ENCODE assay signal across 19 cellular contexts in genomic region chr12:11927311-11927935, GRCh38.
DNase-seq lines count a peak whose midpoint lies in the region; ATAC-seq and TF ChIP-seq lines count a peak whose summit lies in the region.
"Had no signal": no experiment of that assay in that cellular context is flagged by ENCODE, and none has a peak within 500 bp of the region (broad histone marks: within the 10 kb centered on the region; RNA-seq: fewer than 3 reads in every experiment).

No MANE protein-coding gene starts in this region.

- peak; percentile 50 for DNase-seq in activated CD4-positive, alpha-beta T cell treated with anti-CD3 and anti-CD28 coated beads, Interleukin-2, amount 10 ng/mL, durations not matched to agents 24 days and 14 days
- no peak for DNase-seq in activated CD4-positive, alpha-beta T cell treated with anti-CD3 and anti-CD28 coated beads, Interleukin-2, amount 10 ng/mL, durations not matched to agents 7 days and 5 days
- DNase-seq in amniotic epithelial cell (ENCODE audit: low read depth) (peak; percentile 58), fibroblast of villous mesenchyme (ENCODE audit: low read depth) (peak; percentile 60), upper lobe of right lung (no peak), SHP77 treated with DMSO at 0.1 percent for 48 hours (lab: John Stamatoyannopoulos, UW) (no peak), kidney tubule cell (ENCODE audit: low spot score) (no peak), NCI-H446 (lab: John Stamatoyannopoulos, UW) (no peak)
- DNase-seq: 8988T, aorta, HFFc6, hippocampal formation, left colon, NCI-H2029, NCI-H69, ovary, SW 1271 had no signal

- H3K4me1 Mint-ChIP-seq in activated CD4-positive, alpha-beta T cell treated with anti-CD3 and anti-CD28 coated beads, Interleukin-2, amount 10 ng/mL, durations not matched to agents 24 days and 14 days = peaks cover 15% of the 10 kb centered on the region
- peaks cover 8% of the 10 kb centered on the region for H3K4me1 Mint-ChIP-seq in activated CD4-positive, alpha-beta T cell treated with anti-CD3 and anti-CD28 coated beads, Interleukin-2, amount 10 ng/mL, durations not matched to agents 7 days and 5 days

- no peak overlapping the region for H3K4me3 ChIP-seq in fibroblast of villous mesenchyme (ENCODE audit: low read depth, low read length)
- no peak overlapping the region for H3K4me3 ChIP-seq in upper lobe of right lung
- H3K4me3 ChIP-seq: ovary, tibial nerve had no signal

- H3K9me3 ChIP-seq in upper lobe of right lung = no peaks in the 10 kb centered on the region
- H3K9me3 ChIP-seq: ovary, tibial nerve had no signal

- no peaks in the 10 kb centered on the region for H3K27me3 Mint-ChIP-seq in activated CD4-positive, alpha-beta T cell treated with anti-CD3 and anti-CD28 coated beads, Interleukin-2, amount 10 ng/mL, durations not matched to agents 24 days and 14 days
- peaks cover 1% of the 10 kb centered on the region for H3K27me3 Mint-ChIP-seq in activated CD4-positive, alpha-beta T cell treated with anti-CD3 and anti-CD28 coated beads, Interleukin-2, amount 10 ng/mL, durations not matched to agents 7 days and 5 days
- H3K27me3 Mint-ChIP-seq: stimulated activated memory B cell treated with anti-CD40 and anti-IgM and Interleukin-4, amounts not matched to agents 10 μg/mL and 1 μg/mL and 100 μg/mL, for 72 hours had no signal

- TF ChIP-seq CTCF in fibroblast of villous mesenchyme (IDR thresholded peaks at IDR 0.05; ENCODE audit: insufficient read depth, low read depth, low read length) (no peak), upper lobe of right lung (IDR thresholded peaks at IDR 0.05) (no peak)

- H3K4me1 ChIP-seq in upper lobe of right lung = no peaks in the 10 kb centered on the region
- H3K4me1 ChIP-seq: tibial nerve had no signal

- POLR2A ChIA-PET in activated CD4-positive, alpha-beta T cell treated with anti-CD3 and anti-CD28 coated beads, Interleukin-2, amount 10 ng/mL, durations not matched to agents 7 days and 5 days (lab: Charles Lee) = no interaction called here

- no peak overlapping the region for H3K27ac Mint-ChIP-seq in activated CD4-positive, alpha-beta T cell treated with anti-CD3 and anti-CD28 coated beads, Interleukin-2, amount 10 ng/mL, durations not matched to agents 24 days and 14 days
- no peak overlapping the region for H3K27ac Mint-ChIP-seq in activated CD4-positive, alpha-beta T cell treated with anti-CD3 and anti-CD28 coated beads, Interleukin-2, amount 10 ng/mL, durations not matched to agents 7 days and 5 days
- H3K27ac Mint-ChIP-seq: HFFc6; stimulated activated memory B cell treated with anti-CD40 and anti-IgM and Interleukin-4, amounts not matched to agents 10 μg/mL and 1 μg/mL and 100 μg/mL, for 72 hours had no signal

- intact Hi-C loops in activated CD4-positive, alpha-beta T cell treated with anti-CD3 and anti-CD28 coated beads, Interleukin-2, amount 10 ng/mL, durations not matched to agents 24 days and 14 days (cut with micrococcal nuclease) = no loop called here
- intact Hi-C loops in upper lobe of right lung (cut with DNase I) = no loop called here

- no peaks in the 10 kb centered on the region for H3K36me3 Mint-ChIP-seq in activated CD4-positive, alpha-beta T cell treated with anti-CD3 and anti-CD28 coated beads, Interleukin-2, amount 10 ng/mL, durations not matched to agents 24 days and 14 days (ENCODE audit: low read depth)
- H3K36me3 Mint-ChIP-seq in activated CD4-positive, alpha-beta T cell treated with anti-CD3 and anti-CD28 coated beads, Interleukin-2, amount 10 ng/mL, durations not matched to agents 7 days and 5 days (ENCODE audit: low read depth) = peaks cover 2% of the 10 kb centered on the region
- H3K36me3 Mint-ChIP-seq: stimulated activated memory B cell treated with anti-CD40 and anti-IgM and Interleukin-4, amounts not matched to agents 10 μg/mL and 1 μg/mL and 100 μg/mL, for 72 hours had no signal

- H3K36me3 ChIP-seq in upper lobe of right lung = no peaks in the 10 kb centered on the region
- H3K36me3 ChIP-seq: ovary, tibial nerve had no signal

- H3K27ac ChIP-seq in upper lobe of right lung = no peak overlapping the region
- H3K27ac ChIP-seq: ovary, tibial nerve had no signal

- CTCF ChIA-PET in activated CD4-positive, alpha-beta T cell treated with anti-CD3 and anti-CD28 coated beads, Interleukin-2, amount 10 ng/mL, durations not matched to agents 7 days and 5 days (lab: Charles Lee) = interaction anchor here (1.1 kb wide), 1 partner anchor 9 kb away, joined by 3 read pairs; no protein-coding TSS in a partner anchor

- H3K9me3 Mint-ChIP-seq in activated CD4-positive, alpha-beta T cell treated with anti-CD3 and anti-CD28 coated beads, Interleukin-2, amount 10 ng/mL, durations not matched to agents 24 days and 14 days = peaks cover 14% of the 10 kb centered on the region
- no peaks in the 10 kb centered on the region for H3K9me3 Mint-ChIP-seq in activated CD4-positive, alpha-beta T cell treated with anti-CD3 and anti-CD28 coated beads, Interleukin-2, amount 10 ng/mL, durations not matched to agents 7 days and 5 days
- H3K9me3 Mint-ChIP-seq: HFFc6; stimulated activated memory B cell treated with anti-CD40 and anti-IgM and Interleukin-4, amounts not matched to agents 10 μg/mL and 1 μg/mL and 100 μg/mL, for 72 hours had no signal

- peak; percentile 39 for ATAC-seq in upper lobe of right lung
- ATAC-seq: stimulated activated memory B cell treated with anti-CD40 and anti-IgM and Interleukin-4, amounts not matched to agents 10 μg/mL and 1 μg/mL and 100 μg/mL, for 72 hours had no signal

- no peak overlapping the region for H3K4me3 Mint-ChIP-seq in activated CD4-positive, alpha-beta T cell treated with anti-CD3 and anti-CD28 coated beads, Interleukin-2, amount 10 ng/mL, durations not matched to agents 24 days and 14 days
- H3K4me3 Mint-ChIP-seq in activated CD4-positive, alpha-beta T cell treated with anti-CD3 and anti-CD28 coated beads, Interleukin-2, amount 10 ng/mL, durations not matched to agents 7 days and 5 days = no peak overlapping the region
- H3K4me3 Mint-ChIP-seq: HFFc6; stimulated activated memory B cell treated with anti-CD40 and anti-IgM and Interleukin-4, amounts not matched to agents 10 μg/mL and 1 μg/mL and 100 μg/mL, for 72 hours had no signal

- no peaks in the 10 kb centered on the region for H3K27me3 ChIP-seq in upper lobe of right lung
- H3K27me3 ChIP-seq: ovary, tibial nerve had no signal

Comparison
In these comparisons a context has a peak if more than half of its experiments do, and no peak if none do; other contexts are left out.
1. DNase-seq: peak in activated CD4-positive, alpha-beta T cell treated with anti-CD3 and anti-CD28 coated beads, Interleukin-2, amount 10 ng/mL, durations not matched to agents 24 days and 14 days (single experiment), amniotic epithelial cell (single experiment) and fibroblast of villous mesenchyme (single experiment); none in activated CD4-positive, alpha-beta T cell treated with anti-CD3 and anti-CD28 coated beads, Interleukin-2, amount 10 ng/mL, durations not matched to agents 7 days and 5 days (single experiment), upper lobe of right lung (single experiment), SHP77 treated with DMSO at 0.1 percent for 48 hours (single experiment), kidney tubule cell (single experiment) and NCI-H446 (0 of 2).